ENCODE assay signal across 8 cellular contexts in genomic region chr17:42554250-42555121, GRCh38. TPM values are rescaled to one million over a fixed set of nuclear protein-coding genes. Genes with fewer than 3 reads are reported as not detected.
A peak's percentile ranks its signal among the peaks of the same experiment; 100 is the strongest.
DNase-seq lines count a peak whose midpoint lies in the region; ATAC-seq, FAIRE-seq and TF ChIP-seq lines count a peak whose summit lies in the region.

No MANE protein-coding gene starts in this region.

- H3K4me3 ChIP-seq in NT2/D1 (ENCODE audit: insufficient read length, low read depth) (peak overlapping the region; percentile 81), endothelial cell of umbilical vein (replicated peaks in 1 of 3; ENCODE audit: insufficient read depth in 1 of 3, low read depth in 1 of 3, low read length in 3 of 3) (peak overlapping the region; percentile 51 to 65 (median 52))

- H3K79me2 ChIP-seq in endothelial cell of umbilical vein (ENCODE audit: control insufficient read depth, insufficient read depth, low read length): peaks cover 17% of the 10 kb centered on the region

- peak overlapping the region; percentile 96 for H3K27ac Mint-ChIP-seq in mesothelial cell of epicardium

- peak overlapping the region; percentile 88 for H3K4me3 Mint-ChIP-seq in mesothelial cell of epicardium

- dilution Hi-C loops in endothelial cell of umbilical vein (cut with MboI; ENCODE audit: extremely low pct_ligation_motif_present, low sequenced_read_pairs): no loop called here

- H3K27ac ChIP-seq in C4-2B (peak overlapping the region; percentile 95), endothelial cell of umbilical vein (ENCODE audit: insufficient read depth, low read depth, low read length) (peak overlapping the region; percentile 77)

- no peaks in the 10 kb centered on the region for H3K27me3 Mint-ChIP-seq in mesothelial cell of epicardium (ENCODE audit: low read depth)

- no peak for TF ChIP-seq CTCF in C4-2B (conservative IDR thresholded peaks at IDR 0.05)
- no peak for TF ChIP-seq CTCF in endothelial cell of umbilical vein (IDR thresholded peaks at IDR 0.05; ENCODE audit: extremely low read depth in 1 of 2, insufficient read depth in 1 of 2, low read depth in 1 of 2, low read length in 2 of 2)
- TF ChIP-seq CTCF in mesothelial cell of epicardium (IDR thresholded peaks at IDR 0.05; ENCODE audit: unreplicated experiment): no peak

- peaks cover 11% of the 10 kb centered on the region for H3K36me3 ChIP-seq in NT2/D1 (ENCODE audit: insufficient read depth, insufficient read length, low read length)
- no peaks in the 10 kb centered on the region for H3K36me3 ChIP-seq in endothelial cell of umbilical vein (ENCODE audit: control insufficient read depth in 2 of 2, extremely low read depth in 1 of 2, insufficient read depth in 2 of 2, low read length in 2 of 2)

- no peaks in the 10 kb centered on the region for H3K9me1 ChIP-seq in endothelial cell of umbilical vein (replicated peaks; ENCODE audit: control insufficient read depth, extremely low read depth, insufficient read depth, low read length)

- H3K9ac ChIP-seq in NT2/D1 (ENCODE audit: insufficient read length, low read depth): peak overlapping the region; percentile 86
- peak overlapping the region; percentile 92 for H3K9ac ChIP-seq in endothelial cell of umbilical vein (replicated peaks; ENCODE audit: extremely low read depth, insufficient read depth, low read length)

- no peak for DNase-seq in NT2/D1 (ENCODE audit: low read depth, low spot score)
- DNase-seq in activated T-cell treated with anti-CD3 and anti-CD28 coated beads for 24 hours (ENCODE audit: low read depth): peak; percentile 73
- DNase-seq in endothelial cell of umbilical vein (ENCODE audit: low read depth, low spot score): peak; percentile 89
- DNase-seq in mesothelial cell of epicardium (ENCODE audit: low spot score in 2 of 2, unreplicated experiment in 2 of 2): peak; percentile 72 to 84
- DNase-seq in stimulated activated CD8-positive, alpha-beta memory T cell treated with anti-CD3 and anti-CD28 coated beads, Interleukin-4, amount 100 ng/mL, for 48 hours: peak; percentile 89

- peak; percentile 86 for TF ChIP-seq POLR2A in endothelial cell of umbilical vein (IDR thresholded peaks at IDR 0.05; ENCODE audit: low read depth, low read length)

- no peaks in the 10 kb centered on the region for H3K27me3 ChIP-seq in NT2/D1 (ENCODE audit: insufficient read depth, insufficient read length)
- H3K27me3 ChIP-seq in endothelial cell of umbilical vein (ENCODE audit: control insufficient read depth in 2 of 2, insufficient read depth in 2 of 2, low read length in 2 of 2): no peaks in the 10 kb centered on the region

- H3K4me2 ChIP-seq in endothelial cell of umbilical vein (ENCODE audit: insufficient read depth, low read length): peak overlapping the region; percentile 94

- no peaks in the 10 kb centered on the region for H3K9me3 ChIP-seq in NT2/D1 (ENCODE audit: insufficient read depth, low read length)
- no peaks in the 10 kb centered on the region for H3K9me3 ChIP-seq in endothelial cell of umbilical vein (replicated peaks; ENCODE audit: control insufficient read depth, insufficient read depth, low read length)

- H3K4me1 Mint-ChIP-seq in mesothelial cell of epicardium: peaks cover 22% of the 10 kb centered on the region

- ATAC-seq in GM19351 (IDR thresholded peaks at IDR 0.05; ENCODE audit: unreplicated experiment) (peak; percentile 82), HG03558 (IDR thresholded peaks at IDR 0.05; ENCODE audit: extremely low read depth, unreplicated experiment) (peak; percentile 54)

- peak; percentile 98 for FAIRE-seq in endothelial cell of umbilical vein (lab: Jason Lieb, UNC)

- CTCF ChIA-PET in endothelial cell of umbilical vein (lab: Charles Lee): interaction anchor here (1.0 to 1.7 kb wide), 6 partner anchors 18 to 332 kb away, joined by 3 to 11 read pairs (median 4); partner anchors contain the start of genes NAGLU and PSMC3IP

- BruUV-seq in endothelial cell of umbilical vein (replicated peaks; lab: Mats Ljungman, UMichigan): TSS peak; percentile 43

- H3K4me1 ChIP-seq in NT2/D1 (ENCODE audit: insufficient read depth, insufficient read length) (peaks cover 9% of the 10 kb centered on the region), endothelial cell of umbilical vein (ENCODE audit: control insufficient read depth, extremely low read depth, insufficient read depth, low read length) (peaks cover 14% of the 10 kb centered on the region)

- H4K20me1 ChIP-seq in endothelial cell of umbilical vein (replicated peaks; ENCODE audit: control insufficient read depth, extremely low read depth, insufficient read depth, low read length): no peaks in the 10 kb centered on the region

- H3K36me3 Mint-ChIP-seq in mesothelial cell of epicardium: no peaks in the 10 kb centered on the region

- no peaks in the 10 kb centered on the region for H3K9me3 Mint-ChIP-seq in mesothelial cell of epicardium

- intact Hi-C loops in endothelial cell of umbilical vein (cut with micrococcal nuclease): loop anchor here (2.0 kb wide), 1 partner anchor 18 kb away; the partner anchor contains the start of gene NAGLU

- POLR2A ChIA-PET in endothelial cell of umbilical vein (lab: Charles Lee): no interaction called here

- H2AFZ ChIP-seq in endothelial cell of umbilical vein (ENCODE audit: low read depth, low read length): peak overlapping the region; percentile 40

TF ChIP-seq in endothelial cell of umbilical vein, 7 proteins besides CTCF, POLR2A, EP300 and RAD21:
- TF ChIP-seq MYC (IDR thresholded peaks at IDR 0.05; ENCODE audit: low read depth, low read length) (no peak), POLR2AphosphoS5 (IDR thresholded peaks at IDR 0.05; ENCODE audit: insufficient read depth, low read depth, low read length) (peak; percentile 90)

RNA-seq across cellular contexts. Expression of gene HSD17B1, which starts 1.8 kb away (rescaled TPM):
- total RNA-seq in endothelial cell of umbilical vein (0.62 and 1.0 TPM in 2 replicates), mesothelial cell of epicardium (1.6 to 3.0 TPM (median 2.2 TPM) in 3 replicates)
- 0.22 and 0.41 TPM in 2 replicates for polyA plus RNA-seq in endothelial cell of umbilical vein
- 0.05 and 0.20 TPM in 2 replicates for polyA plus RNA-seq in endothelial cell of umbilical vein (2011; cell fraction: cytosol; rRNA removed)
- 0.59 and 0.63 TPM in 2 replicates for polyA plus RNA-seq in endothelial cell of umbilical vein (2011; cell fraction: nucleus; rRNA removed)
- 1.0 and 1.2 TPM in 2 replicates for polyA plus RNA-seq in endothelial cell of umbilical vein (2012)
- polyA minus RNA-seq in endothelial cell of umbilical vein: 0.17 and 0.19 TPM in 2 replicates
- 1.0 TPM for polyA minus RNA-seq in endothelial cell of umbilical vein (2011; cell fraction: cytosol; rRNA and poly(A)+ RNA removed)
- polyA minus RNA-seq in endothelial cell of umbilical vein (2011; cell fraction: nucleus; rRNA and poly(A)+ RNA removed): 0.43 and 0.77 TPM in 2 replicates

RNA-seq across cellular contexts. Expression of gene COASY, which starts 7.5 kb away (rescaled TPM):
- total RNA-seq in endothelial cell of umbilical vein (69.2 and 77.7 TPM in 2 replicates), mesothelial cell of epicardium (60.7 to 62.0 TPM (median 61.4 TPM) in 3 replicates)
- polyA plus RNA-seq in endothelial cell of umbilical vein: 39.6 and 52.6 TPM in 2 replicates
- polyA plus RNA-seq in endothelial cell of umbilical vein (2011; cell fraction: cytosol; rRNA removed): 36.3 and 42.7 TPM in 2 replicates
- polyA plus RNA-seq in endothelial cell of umbilical vein (2011; cell fraction: nucleus; rRNA removed): 78.2 and 90.7 TPM in 2 replicates
- 63.2 and 68.4 TPM in 2 replicates for polyA plus RNA-seq in endothelial cell of umbilical vein (2012)
- polyA minus RNA-seq in endothelial cell of umbilical vein: 26.1 and 32.6 TPM in 2 replicates
- polyA minus RNA-seq in endothelial cell of umbilical vein (2011; cell fraction: cytosol; rRNA and poly(A)+ RNA removed): 56.5 TPM
- polyA minus RNA-seq in endothelial cell of umbilical vein (2011; cell fraction: nucleus; rRNA and poly(A)+ RNA removed): 21.0 and 25.9 TPM in 2 replicates

RNA-seq across cellular contexts. Expression of gene MLX, which starts 12.4 kb away (rescaled TPM):
- total RNA-seq in endothelial cell of umbilical vein (40.3 and 40.9 TPM in 2 replicates), mesothelial cell of epicardium (26.1 to 27.8 TPM (median 27.0 TPM) in 3 replicates)
- polyA plus RNA-seq in endothelial cell of umbilical vein: 41.1 and 42.7 TPM in 2 replicates
- polyA plus RNA-seq in endothelial cell of umbilical vein (2011; cell fraction: cytosol; rRNA removed): 35.7 and 37.7 TPM in 2 replicates
- 56.9 and 63.0 TPM in 2 replicates for polyA plus RNA-seq in endothelial cell of umbilical vein (2011; cell fraction: nucleus; rRNA removed)
- 37.4 and 41.4 TPM in 2 replicates for polyA plus RNA-seq in endothelial cell of umbilical vein (2012)
- 40.5 and 41.3 TPM in 2 replicates for polyA minus RNA-seq in endothelial cell of umbilical vein
- polyA minus RNA-seq in endothelial cell of umbilical vein (2011; cell fraction: cytosol; rRNA and poly(A)+ RNA removed): 22.4 TPM
- polyA minus RNA-seq in endothelial cell of umbilical vein (2011; cell fraction: nucleus; rRNA and poly(A)+ RNA removed): 13.4 and 18.8 TPM in 2 replicates

RNA-seq across cellular contexts. Expression of gene NAGLU, which starts 18.4 kb away (rescaled TPM):
- total RNA-seq in endothelial cell of umbilical vein (40.2 and 50.2 TPM in 2 replicates), mesothelial cell of epicardium (31.0 to 31.9 TPM (median 31.5 TPM) in 3 replicates)
- polyA plus RNA-seq in endothelial cell of umbilical vein: 54.2 and 66.8 TPM in 2 replicates
- 22.6 and 31.6 TPM in 2 replicates for polyA plus RNA-seq in endothelial cell of umbilical vein (2011; cell fraction: cytosol; rRNA removed)
- 70.4 and 73.2 TPM in 2 replicates for polyA plus RNA-seq in endothelial cell of umbilical vein (2011; cell fraction: nucleus; rRNA removed)
- 23.1 and 31.3 TPM in 2 replicates for polyA plus RNA-seq in endothelial cell of umbilical vein (2012)
- 21.5 and 21.8 TPM in 2 replicates for polyA minus RNA-seq in endothelial cell of umbilical vein
- 7.8 TPM for polyA minus RNA-seq in endothelial cell of umbilical vein (2011; cell fraction: cytosol; rRNA and poly(A)+ RNA removed)
- polyA minus RNA-seq in endothelial cell of umbilical vein (2011; cell fraction: nucleus; rRNA and poly(A)+ RNA removed): 22.9 and 30.1 TPM in 2 replicates

RNA-seq across cellular contexts. Expression of gene PSMC3IP, which starts 23.0 kb away (rescaled TPM):
- total RNA-seq in endothelial cell of umbilical vein (19.3 and 20.8 TPM in 2 replicates), mesothelial cell of epicardium (8.3 to 9.8 TPM (median 9.7 TPM) in 3 replicates)
- 5.5 and 5.9 TPM in 2 replicates for polyA plus RNA-seq in endothelial cell of umbilical vein
- 9.0 and 10.6 TPM in 2 replicates for polyA plus RNA-seq in endothelial cell of umbilical vein (2011; cell fraction: cytosol; rRNA removed)
- 20.8 and 34.7 TPM in 2 replicates for polyA plus RNA-seq in endothelial cell of umbilical vein (2011; cell fraction: nucleus; rRNA removed)
- 6.3 and 10.9 TPM in 2 replicates for polyA plus RNA-seq in endothelial cell of umbilical vein (2012)
- 4.9 and 5.2 TPM in 2 replicates for polyA minus RNA-seq in endothelial cell of umbilical vein
- polyA minus RNA-seq in endothelial cell of umbilical vein (2011; cell fraction: cytosol; rRNA and poly(A)+ RNA removed): 14.0 TPM
- 7.5 and 9.7 TPM in 2 replicates for polyA minus RNA-seq in endothelial cell of umbilical vein (2011; cell fraction: nucleus; rRNA and poly(A)+ RNA removed)
